30 cellular contexts compared by ENCODE assay signal in genomic region chr12:82505150-82505549, GRCh38.
"Had no signal": no experiment of that assay in that cellular context is flagged by ENCODE, and none has a peak within 500 bp of the region (broad histone marks: within the 10 kb centered on the region; RNA-seq: fewer than 3 reads in every experiment).

No MANE protein-coding gene starts in this region.

- DNase-seq: activated CD4-positive, alpha-beta memory T cell treated with anti-CD3 and anti-CD28 coated beads, Interleukin-2, amount 10 ng/mL, durations not matched to agents 7 days and 5 days; activated CD4-positive, alpha-beta T cell treated with anti-CD3 and anti-CD28 coated beads for 1 hour; activated CD4-positive, alpha-beta T cell treated with anti-CD3 and anti-CD28 coated beads for 4 hours; activated CD4-positive, alpha-beta T cell treated with anti-CD3 and anti-CD28 coated beads, Interleukin-2, amount 10 ng/mL, durations not matched to agents 7 days and 5 days; activated CD4-positive, alpha-beta T cell treated with anti-CD3 and anti-CD28 coated beads, Interleukin-2, amount 50 U/mL, for 4 hours; activated CD8-positive, alpha-beta memory T cell treated with anti-CD3 and anti-CD28 coated beads, Interleukin-2, amount 50 U/mL, for 48 hours; activated gamma-delta T cell; activated naive CD4-positive, alpha-beta T cell; activated naive CD4-positive, alpha-beta T cell treated with anti-CD3 and anti-CD28 coated beads, Interleukin-2, amount 10 ng/mL, durations not matched to agents 7 days and 5 days; activated naive CD8-positive, alpha-beta T cell treated with anti-CD3 and anti-CD28 coated beads, Interleukin-2, amount 10 ng/mL, durations not matched to agents 7 days and 5 days; activated T-cell treated with anti-CD3 and anti-CD28 coated beads for 4 hours; activated T-cell treated with anti-CD3 and anti-CD28 coated beads, Interleukin-2, amount 50 U/mL, for 24 hours; activated T-cell treated with anti-CD3 and anti-CD28 coated beads, Interleukin-2, amount 50 U/mL, for 72 hours; central memory CD4-positive, alpha-beta T cell; cerebellar nuclear complex; colonic mucosa; effector CD8-positive, alpha-beta T cell; erythroblast; foreskin keratinocyte; gastrocnemius medialis; glutamatergic neuron; heart left ventricle; T-helper 17 cell; T1000 had no signal

- H3K4me3 ChIP-seq: ascending aorta, breast epithelium, cardiac muscle cell, colonic mucosa, esophagus muscularis mucosa, gastrocnemius medialis, heart left ventricle had no signal

- H3K9me3 ChIP-seq: ascending aorta, breast epithelium, colonic mucosa, esophagus muscularis mucosa, gastrocnemius medialis, heart left ventricle had no signal

- H3K36me3 ChIP-seq: ascending aorta, breast epithelium, cardiac muscle cell, colonic mucosa, esophagus muscularis mucosa, gastrocnemius medialis, heart left ventricle had no signal

- H3K4me1 ChIP-seq: ascending aorta, breast epithelium, colonic mucosa, esophagus muscularis mucosa, foreskin keratinocyte, gastrocnemius medialis, heart left ventricle had no signal

- H3K27ac ChIP-seq: ascending aorta, breast epithelium, cardiac muscle cell, colonic mucosa, esophagus muscularis mucosa, foreskin keratinocyte, gastrocnemius medialis, heart left ventricle had no signal

- H3K27me3 ChIP-seq: ascending aorta, breast epithelium, cardiac muscle cell, colonic mucosa, esophagus muscularis mucosa, foreskin keratinocyte, gastrocnemius medialis, heart left ventricle had no signal

- ATAC-seq: activated naive CD4-positive, alpha-beta T cell treated with anti-CD3 and anti-CD28 coated beads, Interleukin-2, amount 50 U/mL, for 72 hours; activated T-cell treated with anti-CD3 and anti-CD28 coated beads, Interleukin-2, amount 50 U/mL, for 72 hours; foreskin keratinocyte; gastrocnemius medialis; heart left ventricle; T-helper 17 cell; WTC11 had no signal
